In genomic region chr15:63405159-63405558, GRCh38 we compare ENCODE assay signal across 1 cellular context.
TF ChIP-seq lines count a peak whose summit lies in the region.

No MANE protein-coding gene starts in this region.

TF ChIP-seq in GM12878, 131 proteins besides CTCF, POLR2A, EP300 and RAD21:
- TF ChIP-seq PAX8 (IDR thresholded peaks at IDR 0.05) = no peak
- no peak for TF ChIP-seq SRF (IDR thresholded peaks at IDR 0.05; ENCODE audit: low read depth in 2 of 2, low read length in 2 of 2)
- TF ChIP-seq RCOR1 (conservative IDR thresholded peaks at IDR 0.05; ENCODE audit: low read depth, low read length) = no peak
- no peak for TF ChIP-seq PAX5 (IDR thresholded peaks at IDR 0.05; ENCODE audit: borderline replicate concordance, low read depth, low read length)
- peak; percentile 52; the same call in 1 of the 2 replicates for TF ChIP-seq IKZF1 (conservative IDR thresholded peaks at IDR 0.05)
- no peak for TF ChIP-seq ETV6 (conservative IDR thresholded peaks at IDR 0.05 in 1 of 2, IDR thresholded peaks at IDR 0.05 in 1 of 2; ENCODE audit: borderline replicate concordance in 1 of 2, low read depth in 1 of 2)
- TF ChIP-seq, protein P1, sequence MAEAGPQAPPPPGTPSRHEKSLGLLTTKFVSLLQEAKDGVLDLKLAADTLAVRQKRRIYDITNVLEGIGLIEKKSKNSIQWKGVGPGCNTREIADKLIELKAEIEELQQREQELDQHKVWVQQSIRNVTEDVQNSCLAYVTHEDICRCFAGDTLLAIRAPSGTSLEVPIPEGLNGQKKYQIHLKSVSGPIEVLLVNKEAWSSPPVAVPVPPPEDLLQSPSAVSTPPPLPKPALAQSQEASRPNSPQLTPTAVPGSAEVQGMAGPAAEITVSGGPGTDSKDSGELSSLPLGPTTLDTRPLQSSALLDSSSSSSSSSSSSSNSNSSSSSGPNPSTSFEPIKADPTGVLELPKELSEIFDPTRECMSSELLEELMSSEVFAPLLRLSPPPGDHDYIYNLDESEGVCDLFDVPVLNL (IDR thresholded peaks at IDR 0.05; ENCODE audit: low read depth, low read length) = no peak
- TF ChIP-seq POLR2AphosphoS2 (IDR thresholded peaks at IDR 0.05; ENCODE audit: low read depth, low read length) = no peak
- peak in 1 of 2 experiments; percentile 28; a peak in 2 of 4 replicates for TF ChIP-seq IKZF2 (IDR thresholded peaks at IDR 0.05)
- TF ChIP-seq, protein P2, sequence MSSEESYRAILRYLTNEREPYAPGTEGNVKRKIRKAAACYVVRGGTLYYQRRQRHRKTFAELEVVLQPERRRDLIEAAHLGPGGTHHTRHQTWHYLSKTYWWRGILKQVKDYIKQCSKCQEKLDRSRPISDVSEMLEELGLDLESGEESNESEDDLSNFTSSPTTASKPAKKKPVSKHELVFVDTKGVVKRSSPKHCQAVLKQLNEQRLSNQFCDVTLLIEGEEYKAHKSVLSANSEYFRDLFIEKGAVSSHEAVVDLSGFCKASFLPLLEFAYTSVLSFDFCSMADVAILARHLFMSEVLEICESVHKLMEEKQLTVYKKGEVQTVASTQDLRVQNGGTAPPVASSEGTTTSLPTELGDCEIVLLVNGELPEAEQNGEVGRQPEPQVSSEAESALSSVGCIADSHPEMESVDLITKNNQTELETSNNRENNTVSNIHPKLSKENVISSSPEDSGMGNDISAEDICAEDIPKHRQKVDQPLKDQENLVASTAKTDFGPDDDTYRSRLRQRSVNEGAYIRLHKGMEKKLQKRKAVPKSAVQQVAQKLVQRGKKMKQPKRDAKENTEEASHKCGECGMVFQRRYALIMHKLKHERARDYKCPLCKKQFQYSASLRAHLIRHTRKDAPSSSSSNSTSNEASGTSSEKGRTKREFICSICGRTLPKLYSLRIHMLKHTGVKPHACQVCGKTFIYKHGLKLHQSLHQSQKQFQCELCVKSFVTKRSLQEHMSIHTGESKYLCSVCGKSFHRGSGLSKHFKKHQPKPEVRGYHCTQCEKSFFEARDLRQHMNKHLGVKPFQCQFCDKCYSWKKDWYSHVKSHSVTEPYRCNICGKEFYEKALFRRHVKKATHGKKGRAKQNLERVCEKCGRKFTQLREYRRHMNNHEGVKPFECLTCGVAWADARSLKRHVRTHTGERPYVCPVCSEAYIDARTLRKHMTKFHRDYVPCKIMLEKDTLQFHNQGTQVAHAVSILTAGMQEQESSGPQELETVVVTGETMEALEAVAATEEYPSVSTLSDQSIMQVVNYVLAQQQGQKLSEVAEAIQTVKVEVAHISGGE (CRISPR knock-in tag; IDR thresholded peaks at IDR 0.05) = no peak
TF ChIP-seq in GM12878: peak in this region for 2.
